8 cellular contexts compared by ENCODE assay signal in the genomic region with DNA sequence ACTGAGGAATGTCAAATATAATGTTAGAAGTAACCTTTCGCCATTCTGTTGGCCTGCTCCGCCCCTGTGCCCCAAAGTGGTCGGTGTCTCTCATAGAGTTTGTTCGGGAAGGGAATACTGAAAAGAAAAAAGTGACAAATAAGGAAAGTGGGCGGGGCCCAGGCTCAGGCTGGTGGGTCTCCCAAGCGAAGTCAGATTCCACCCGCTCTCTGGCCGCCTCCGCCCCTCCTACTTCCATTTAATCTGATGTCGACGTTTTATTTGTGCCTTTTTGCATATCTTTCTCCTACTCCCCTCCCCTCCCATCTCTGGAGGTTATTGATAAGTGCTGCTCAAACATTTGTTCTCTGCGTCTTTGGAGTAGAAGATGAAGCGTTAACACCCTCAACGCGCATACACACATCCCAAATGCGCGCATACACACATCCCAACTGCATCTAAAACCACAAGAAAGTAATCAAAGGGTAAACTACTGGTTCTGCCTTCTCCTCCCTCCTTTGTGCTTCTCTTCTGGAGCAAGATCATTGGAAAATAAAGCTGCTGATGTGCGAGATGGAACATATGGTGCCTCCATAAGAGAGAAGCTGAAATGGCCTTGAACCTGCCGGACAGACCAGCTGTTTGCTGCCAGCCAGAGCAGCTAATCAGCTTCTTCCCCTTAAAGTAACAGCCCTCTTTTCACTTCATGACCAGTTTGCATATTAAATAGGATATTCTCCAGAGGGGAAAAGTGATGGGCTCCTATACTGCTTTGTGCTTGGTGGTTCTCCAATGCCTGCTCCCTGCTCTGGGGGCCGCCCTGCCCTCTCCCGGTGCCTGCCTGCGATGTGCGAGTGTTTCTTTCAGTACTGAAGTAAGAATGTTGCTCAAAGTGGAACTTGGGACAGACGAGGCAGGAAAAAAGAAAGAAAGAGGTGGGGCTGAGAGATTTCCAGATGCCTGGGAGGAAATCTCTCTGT.
A peak's percentile ranks its signal among the peaks of the same experiment; 100 is the strongest.
DNase-seq lines count a peak whose midpoint lies in the region; ATAC-seq and TF ChIP-seq lines count a peak whose summit lies in the region.

No MANE protein-coding gene starts in this region.

- no peak for ATAC-seq in DND-41 (ENCODE audit: insufficient read depth, low read depth)
- ATAC-seq in stimulated activated effector memory CD8-positive, alpha-beta T cell treated with anti-CD3 and anti-CD28 coated beads, Interleukin-12 subunit alpha, Interleukin-12 subunit beta, amount 100 ng/mL, for 72 hours: no peak

- no peaks in the 10 kb centered on the region for H3K36me3 Mint-ChIP-seq in stimulated activated effector memory CD8-positive, alpha-beta T cell treated with anti-CD3 and anti-CD28 coated beads, Interleukin-12 subunit alpha, Interleukin-12 subunit beta, amount 100 ng/mL, for 72 hours

- no peak overlapping the region for H3K27ac Mint-ChIP-seq in stimulated activated effector memory CD8-positive, alpha-beta T cell treated with anti-CD3 and anti-CD28 coated beads, Interleukin-12 subunit alpha, Interleukin-12 subunit beta, amount 100 ng/mL, for 72 hours

- no peaks in the 10 kb centered on the region for H3K9me3 Mint-ChIP-seq in stimulated activated effector memory CD8-positive, alpha-beta T cell treated with anti-CD3 and anti-CD28 coated beads, Interleukin-12 subunit alpha, Interleukin-12 subunit beta, amount 100 ng/mL, for 72 hours

- H3K4me3 ChIP-seq in DND-41 (ENCODE audit: low read depth in 1 of 2, low read length in 2 of 2): peak overlapping the region; percentile 29 to 81

- no peaks in the 10 kb centered on the region for H3K79me2 ChIP-seq in DND-41 (ENCODE audit: insufficient read depth, low read length)

- peaks cover 48% of the 10 kb centered on the region for H3K27me3 ChIP-seq in DND-41 (ENCODE audit: insufficient read depth, low read length, poor library complexity)

- TF ChIP-seq CTCF in DND-41 (IDR thresholded peaks at IDR 0.05; ENCODE audit: borderline replicate concordance, extremely low read depth, low read length, poor library complexity, severe bottlenecking): peak; percentile 43

- DNase-seq in DND-41: peak; percentile 34
- DNase-seq in NCI-H524 treated with DMSO at 0.1 percent for 48 hours (lab: John Stamatoyannopoulos, UW): peak; percentile 93
- DNase-seq in caudate nucleus (lab: John Stamatoyannopoulos, UW): peak in 39 of 61 donors; percentile 1 to 52 (median 19)
- peak; percentile 54 for DNase-seq in kidney tubule cell (ENCODE audit: low spot score)
- DNase-seq in stimulated activated effector memory CD8-positive, alpha-beta T cell treated with anti-CD3 and anti-CD28 coated beads, Interleukin-12 subunit alpha, Interleukin-12 subunit beta, amount 100 ng/mL, for 72 hours (ENCODE audit: low spot score in 2 of 2): peak in 1 of 2 donors; percentile 50
- DNase-seq in NCI-H1436 treated with DMSO at 0.1 percent for 48 hours (lab: John Stamatoyannopoulos, UW): no peak
- no peak for DNase-seq in middle frontal gyrus (ENCODE audit: extremely low spot score, low spot score)
- DNase-seq in NCI-H226: no peak

- H3K27ac ChIP-seq in DND-41 (ENCODE audit: low read length): no peak overlapping the region; the same call in 1 of the 2 replicates
- H3K27ac ChIP-seq in caudate nucleus (ENCODE audit: low read depth, low read length): peak overlapping the region; percentile 88

- no peaks in the 10 kb centered on the region for H3K9me3 ChIP-seq in DND-41 (ENCODE audit: insufficient read depth, low read length, severe bottlenecking)

- H3K4me1 Mint-ChIP-seq in stimulated activated effector memory CD8-positive, alpha-beta T cell treated with anti-CD3 and anti-CD28 coated beads, Interleukin-12 subunit alpha, Interleukin-12 subunit beta, amount 100 ng/mL, for 72 hours: peaks cover 20% of the 10 kb centered on the region

- peaks cover 40% of the 10 kb centered on the region for H3K4me1 ChIP-seq in DND-41 (ENCODE audit: insufficient read depth, low read length)

- peak overlapping the region; percentile 78 for H2AFZ ChIP-seq in DND-41 (ENCODE audit: low read depth, low read length)

- H4K20me1 ChIP-seq in DND-41 (ENCODE audit: insufficient read depth, low read length): no peaks in the 10 kb centered on the region

- peak overlapping the region; percentile 91 for H3K4me3 Mint-ChIP-seq in stimulated activated effector memory CD8-positive, alpha-beta T cell treated with anti-CD3 and anti-CD28 coated beads, Interleukin-12 subunit alpha, Interleukin-12 subunit beta, amount 100 ng/mL, for 72 hours

- H3K36me3 ChIP-seq in DND-41 (ENCODE audit: insufficient read depth, low read length): no peaks in the 10 kb centered on the region

- H3K4me2 ChIP-seq in DND-41 (ENCODE audit: insufficient read depth, low read length): peak overlapping the region; percentile 95

- H3K9ac ChIP-seq in DND-41 (ENCODE audit: low read depth, low read length): peak overlapping the region; percentile 60

Comparison
In these comparisons a context has a peak if more than half of its experiments do, and no peak if none do; other contexts are left out.
1. DNase-seq: peak in DND-41 (single experiment), NCI-H524 treated with DMSO at 0.1 percent for 48 hours (single experiment), caudate nucleus (39 of 61) and kidney tubule cell (single experiment); none in NCI-H1436 treated with DMSO at 0.1 percent for 48 hours (single experiment), middle frontal gyrus (single experiment) and NCI-H226 (single experiment).